1 cellular context compared by ENCODE assay signal in genomic region chr5:35608881-35609779, GRCh38.
A peak's percentile ranks its signal among the peaks of the same experiment; 100 is the strongest.
TF ChIP-seq lines count a peak whose summit lies in the region.

No MANE protein-coding gene starts in this region.

TF ChIP-seq in HEK293, 187 proteins besides CTCF, POLR2A, EP300 and RAD21 (continued from another document):
- TF ChIP-seq KLF17 (tag by site-specific recombination; IDR thresholded peaks at IDR 0.05), result peak; percentile 68; the same call in 1 of the 2 replicates
